ENCODE assay signal across 16 cellular contexts in genomic region chr14:57961793-57962075, GRCh38.
"Had no signal": no experiment of that assay in that cellular context is flagged by ENCODE, and none has a peak within 500 bp of the region (broad histone marks: within the 10 kb centered on the region; RNA-seq: fewer than 3 reads in every experiment).

No MANE protein-coding gene starts in this region.

- H3K27me3 ChIP-seq: adrenal gland, heart left ventricle, pancreas, suprapubic skin had no signal

- H3K4me3 Mint-ChIP-seq: activated naive CD8-positive, alpha-beta T cell; activated T-cell treated with anti-CD3 and anti-CD28 coated beads, Interleukin-2, amount 50 U/mL, for 24 hours; stimulated activated naive CD8-positive, alpha-beta T cell treated with anti-CD3 and anti-CD28 coated beads, Interleukin-15, amount 100 ng/mL, for 72 hours had no signal

- H3K9me3 Mint-ChIP-seq: activated T-cell treated with anti-CD3 and anti-CD28 coated beads, Interleukin-2, amount 50 U/mL, for 24 hours; activated T-helper 2 cell treated with anti-CD3 and anti-CD28 coated beads, Interferon-gamma antibody, Interleukin-2, Interleukin-4, amounts not matched to agents 10 μg/mL and 5 μg/mL and 100 μg/mL, durations not matched to agents 14 hours and 24 hours and 36 hours; stimulated activated naive CD8-positive, alpha-beta T cell treated with anti-CD3 and anti-CD28 coated beads, Interleukin-15, amount 100 ng/mL, for 72 hours; type B pancreatic cell had no signal

- DNase-seq: activated CD4-positive, CD25-positive, alpha-beta regulatory T cell treated with anti-CD3 and anti-CD28 coated beads, Interleukin-2, amount 50 U/mL, for 72 hours; activated naive CD4-positive, alpha-beta T cell; activated T-cell treated with anti-CD3 and anti-CD28 coated beads, Interleukin-2, amount 50 U/mL, for 24 hours; adrenal gland; heart left ventricle; left cardiac atrium; pancreas; stimulated activated CD4-positive, alpha-beta T cell treated with anti-CD3 and anti-CD28 coated beads, Interleukin-1b, Interleukin-23, amount 100 ng/mL, for 48 hours; stimulated activated naive CD8-positive, alpha-beta T cell treated with anti-CD3 and anti-CD28 coated beads, Interleukin-15, amount 100 ng/mL, for 72 hours; T-helper 1 cell had no signal

- H3K27ac ChIP-seq: adrenal gland, heart left ventricle, pancreas, skin epidermis, suprapubic skin, WERI-Rb-1 had no signal

- H3K4me1 Mint-ChIP-seq: stimulated activated naive CD8-positive, alpha-beta T cell treated with anti-CD3 and anti-CD28 coated beads, Interleukin-15, amount 100 ng/mL, for 72 hours had no signal

- H3K4me1 ChIP-seq: adrenal gland, pancreas, suprapubic skin had no signal

- H3K36me3 ChIP-seq: adrenal gland, heart left ventricle, pancreas, suprapubic skin, WERI-Rb-1 had no signal

- ATAC-seq: pancreas; stimulated activated naive CD8-positive, alpha-beta T cell treated with anti-CD3 and anti-CD28 coated beads, Interleukin-15, amount 100 ng/mL, for 72 hours had no signal

- H3K27ac Mint-ChIP-seq: activated naive CD8-positive, alpha-beta T cell; activated T-cell treated with anti-CD3 and anti-CD28 coated beads, Interleukin-2, amount 50 U/mL, for 24 hours; activated T-helper 2 cell treated with anti-CD3 and anti-CD28 coated beads, Interferon-gamma antibody, Interleukin-2, Interleukin-4, amounts not matched to agents 10 μg/mL and 5 μg/mL and 100 μg/mL, durations not matched to agents 14 hours and 24 hours and 36 hours; stimulated activated naive CD8-positive, alpha-beta T cell treated with anti-CD3 and anti-CD28 coated beads, Interleukin-15, amount 100 ng/mL, for 72 hours; type B pancreatic cell had no signal

- H3K4me3 ChIP-seq: adrenal gland, heart left ventricle, pancreas, skin epidermis, suprapubic skin had no signal

- H3K9me3 ChIP-seq: adrenal gland, heart left ventricle, pancreas, suprapubic skin had no signal

- H3K36me3 Mint-ChIP-seq: activated naive CD8-positive, alpha-beta T cell; type B pancreatic cell had no signal
